Comparison of ENCODE assay signal across 8 cellular contexts in genomic region chr10:6581223-6581622, GRCh38. TPM values are rescaled to one million over a fixed set of nuclear protein-coding genes. Genes with fewer than 3 reads are reported as not detected.
DNase-seq lines count a peak whose midpoint lies in the region; ATAC-seq and TF ChIP-seq lines count a peak whose summit lies in the region.
"Not testable (repeated sequence)": the region's sequence is repeated elsewhere in the genome, so short reads cannot be mapped to it uniquely, and the experiment has no call there.
"Had no signal": no experiment of that assay in that cellular context is flagged by ENCODE, and none has a peak within 500 bp of the region (broad histone marks: within the 10 kb centered on the region; RNA-seq: fewer than 3 reads in every experiment).

No MANE protein-coding gene starts in this region.

- not testable (repeated sequence) for H4K8ac ChIP-seq in H9 (replicated peaks; ENCODE audit: insufficient read length, low read depth, low read length)

- intact Hi-C loops in activated CD8-positive, alpha-beta T cell treated with anti-CD3 and anti-CD28 coated beads for 36 hours (cut with micrococcal nuclease), result loop anchor here (2.0 to 10.0 kb wide), 5 partner anchors 20 to 526 kb away; no protein-coding TSS in a partner anchor
- intact Hi-C loops in breast epithelium (cut with DNase I; ENCODE audit: low total_unique reads); mucosa of descending colon (cut with DNase I, micrococcal nuclease): not testable (repeated sequence)

- not testable (repeated sequence) for H2BK5ac ChIP-seq in H9 (ENCODE audit: insufficient read length, low read length)

- H3K18ac ChIP-seq in H9 (ENCODE audit: insufficient read length, low read depth, low read length), result not testable (repeated sequence)

- not testable (repeated sequence) for H3K9me3 ChIP-seq in H9 (ENCODE audit: control insufficient read depth, low read depth, low read length); OCI-LY3 (ENCODE audit: insufficient read depth, low read length); breast epithelium; mucosa of descending colon; smooth muscle cell (replicated peaks; ENCODE audit: low read depth)

- H3K14ac ChIP-seq in H9 (ENCODE audit: insufficient read depth, low read length), result peak overlapping the region; percentile 44; the same call in 1 of the 2 replicates

- not testable (repeated sequence) for H2BK20ac ChIP-seq in H9 (ENCODE audit: low read depth, low read length, poor library complexity, severe bottlenecking)

- not testable (repeated sequence) for H2BK15ac ChIP-seq in H9 (ENCODE audit: low read depth, low read length)

- not testable (repeated sequence) for H2BK12ac ChIP-seq in H9 (ENCODE audit: insufficient read length, low read depth, low read length)

- H3K4ac ChIP-seq in H9 (ENCODE audit: low read depth, low read length), result not testable (repeated sequence)

- H3T11ph ChIP-seq in H9 (ENCODE audit: low read length), result not testable (repeated sequence)

- H3K9ac ChIP-seq in H9 (ENCODE audit: extremely low read depth, insufficient read length, low read length), result peak overlapping the region; percentile 43
- not testable (repeated sequence) for H3K9ac ChIP-seq in OCI-LY3 (ENCODE audit: low read length); smooth muscle cell (ENCODE audit: low read depth)

- H3K4me1 ChIP-seq in H9 (ENCODE audit: insufficient read depth, low read length); OCI-LY3 (ENCODE audit: low read length); breast epithelium; mucosa of descending colon (ENCODE audit: low read depth); smooth muscle cell (ENCODE audit: low read depth): not testable (repeated sequence)

- H2AK5ac ChIP-seq in H9 (ENCODE audit: insufficient read length, low read length), result not testable (repeated sequence)

- not testable (repeated sequence) for TF ChIP-seq POLR2A in breast epithelium (IDR thresholded peaks at IDR 0.05)

- H3K4me3 ChIP-seq in OCI-LY3 (ENCODE audit: low read length) (peak overlapping the region; percentile 88), breast epithelium (peak overlapping the region in 2 of 3 donors; percentile 69 to 75), mucosa of descending colon (peak overlapping the region; percentile 58), smooth muscle cell (peak overlapping the region; percentile 85)

- peak overlapping the region in 2 of 3 experiments; percentile 91 to 95; a peak in 5 of 7 replicates for H3K27ac Mint-ChIP-seq in H9
- H3K27ac Mint-ChIP-seq in activated CD8-positive, alpha-beta T cell treated with anti-CD3 and anti-CD28 coated beads for 36 hours, result peak overlapping the region; percentile 98
- H3K27ac Mint-ChIP-seq in glutamatergic neuron (ENCODE audit: unreplicated experiment), result not testable (repeated sequence)

- not testable (repeated sequence) for H3K27ac ChIP-seq in H9 (ENCODE audit: insufficient read length, low read depth, low read length); OCI-LY3 (ENCODE audit: low read length); breast epithelium; smooth muscle cell (ENCODE audit: low read depth)

- H3K23ac ChIP-seq in H9 (ENCODE audit: insufficient read length, low read depth, low read length), result not testable (repeated sequence)

- H3K4me1 Mint-ChIP-seq in H9 (peaks cover 39 to 40% of the 10 kb centered on the region in 2 experiments), glutamatergic neuron (ENCODE audit: low read depth, unreplicated experiment) (peaks cover 13% of the 10 kb centered on the region)
- peaks cover 36% of the 10 kb centered on the region for H3K4me1 Mint-ChIP-seq in activated CD8-positive, alpha-beta T cell treated with anti-CD3 and anti-CD28 coated beads for 36 hours (ENCODE audit: low read depth)

- H3K4me2 ChIP-seq in H9 (ENCODE audit: insufficient read depth, insufficient read length, low read length) (peak overlapping the region; percentile 98), OCI-LY3 (ENCODE audit: low read length) (peak overlapping the region; percentile 97), smooth muscle cell (peak overlapping the region; percentile 97)

- not testable (repeated sequence) for H2AFZ ChIP-seq in H9 (ENCODE audit: low read length); OCI-LY3 (ENCODE audit: low read depth, low read length)
- peak overlapping the region; percentile 88 for H2AFZ ChIP-seq in smooth muscle cell (ENCODE audit: low read depth)

- not testable (repeated sequence) for ATAC-seq in activated CD8-positive, alpha-beta T cell treated with anti-CD3 and anti-CD28 coated beads for 36 hours; mucosa of descending colon

- H4K91ac ChIP-seq in H9 (ENCODE audit: insufficient read length, low read depth, low read length), result not testable (repeated sequence)

- not testable (repeated sequence) for H3K36me3 ChIP-seq in OCI-LY3 (replicated peaks; ENCODE audit: low read depth, low read length); breast epithelium; mucosa of descending colon (ENCODE audit: low read depth); smooth muscle cell (ENCODE audit: low read depth)

- CTCF ChIA-PET in activated CD8-positive, alpha-beta T cell treated with anti-CD3 and anti-CD28 coated beads for 36 hours (lab: Charles Lee), result interaction anchor here (0.9 to 4.3 kb wide), 26 partner anchors 10 to 180 kb away, joined by 3 to 45 read pairs (median 6); no protein-coding TSS in a partner anchor

- not testable (repeated sequence) for H3K56ac ChIP-seq in H9 (ENCODE audit: insufficient read length, low read depth, low read length)

- H2BK120ac ChIP-seq in H9 (ENCODE audit: low read depth, low read length, poor library complexity, severe bottlenecking), result not testable (repeated sequence)

- not testable (repeated sequence) for H3F3A ChIP-seq in smooth muscle cell (ENCODE audit: low read depth)

- not testable (repeated sequence) for TF ChIP-seq CTCF in H9 (conservative IDR thresholded peaks at IDR 0.05); OCI-LY3 (IDR thresholded peaks at IDR 0.05; ENCODE audit: low read depth, low read length); activated CD8-positive, alpha-beta T cell treated with anti-CD3 and anti-CD28 coated beads for 36 hours (IDR thresholded peaks at IDR 0.05); breast epithelium (IDR thresholded peaks at IDR 0.05); glutamatergic neuron (IDR thresholded peaks at IDR 0.05; ENCODE audit: partially characterized antibody, unreplicated experiment); mucosa of descending colon (IDR thresholded peaks at IDR 0.05); smooth muscle cell (IDR thresholded peaks at IDR 0.05; ENCODE audit: borderline replicate concordance, insufficient read depth, poor library complexity, severe bottlenecking)

- not testable (repeated sequence) for DNase-seq in H9; activated CD8-positive, alpha-beta T cell treated with anti-CD3 and anti-CD28 coated beads for 36 hours; breast epithelium (ENCODE audit: low spot score in 2 of 2); glutamatergic neuron; mucosa of descending colon; smooth muscle cell (lab: John Stamatoyannopoulos, UW; ENCODE audit: unreplicated experiment)

- H3K27me3 Mint-ChIP-seq in H9 (ENCODE audit: low read depth), result peaks cover 17% of the 10 kb centered on the region
- not testable (repeated sequence) for H3K27me3 Mint-ChIP-seq in activated CD8-positive, alpha-beta T cell treated with anti-CD3 and anti-CD28 coated beads for 36 hours; glutamatergic neuron (ENCODE audit: unreplicated experiment)

- H3K27me3 ChIP-seq in H9 (ENCODE audit: insufficient read depth, low read length), result not testable (repeated sequence)
- H3K27me3 ChIP-seq in OCI-LY3 (ENCODE audit: low read depth, low read length) (peaks cover 24% of the 10 kb centered on the region), breast epithelium (peaks cover 0 to 10% of the 10 kb centered on the region in 2 donors), smooth muscle cell (ENCODE audit: low read depth) (peaks cover 34% of the 10 kb centered on the region)

- H3K4me3 Mint-ChIP-seq in H9 (peak overlapping the region; percentile 87 to 88), glutamatergic neuron (ENCODE audit: unreplicated experiment) (peak overlapping the region; percentile 89)
- peak overlapping the region; percentile 98 for H3K4me3 Mint-ChIP-seq in activated CD8-positive, alpha-beta T cell treated with anti-CD3 and anti-CD28 coated beads for 36 hours

- not testable (repeated sequence) for H4K20me1 ChIP-seq in H9 (ENCODE audit: control insufficient read depth, insufficient read depth, insufficient read length); OCI-LY3 (ENCODE audit: insufficient read depth, low read length); smooth muscle cell (ENCODE audit: low read depth)

- not testable (repeated sequence) for H3K9me3 Mint-ChIP-seq in H9; activated CD8-positive, alpha-beta T cell treated with anti-CD3 and anti-CD28 coated beads for 36 hours; glutamatergic neuron (ENCODE audit: unreplicated experiment)

- H4K5ac ChIP-seq in H9 (ENCODE audit: insufficient read length, low read depth, low read length), result not testable (repeated sequence)

- no CpG with 5 or more reads among the region's 7 CpGs for WGBS in H9 (ENCODE audit: extremely low coverage, insufficient read length, low lambda C conversion rate)
- WGBS in smooth muscle cell (ENCODE audit: low lambda C conversion rate), result 20% methylated on average over 7 of the region's 7 CpGs

- POLR2A ChIA-PET in activated CD8-positive, alpha-beta T cell treated with anti-CD3 and anti-CD28 coated beads for 36 hours (lab: Charles Lee), result interaction anchor here (0.8 to 6.4 kb wide), 21 partner anchors 12 to 770 kb away, joined by 3 to 85 read pairs (median 6); partner anchors contain the start of gene PFKFB3

- H3K79me2 ChIP-seq in H9 (ENCODE audit: insufficient read depth, low read length); OCI-LY3 (ENCODE audit: low read length); smooth muscle cell (ENCODE audit: low read depth): not testable (repeated sequence)

- H3K79me1 ChIP-seq in H9 (ENCODE audit: insufficient read depth, low read depth, low read length, poor library complexity, severe bottlenecking), result not testable (repeated sequence)

- peaks cover 8 to 34% (median 34%) of the 10 kb centered on the region in 3 experiments; a peak in 5 of 7 replicates for H3K36me3 Mint-ChIP-seq in H9 (ENCODE audit: insufficient read depth in 1 of 3, low read depth in 3 of 3)
- peaks cover 79% of the 10 kb centered on the region for H3K36me3 Mint-ChIP-seq in activated CD8-positive, alpha-beta T cell treated with anti-CD3 and anti-CD28 coated beads for 36 hours (ENCODE audit: low read depth)
- not testable (repeated sequence) for H3K36me3 Mint-ChIP-seq in glutamatergic neuron (ENCODE audit: unreplicated experiment)

- H3K23me2 ChIP-seq in H9 (ENCODE audit: insufficient read length, low read depth, low read length, poor library complexity, severe bottlenecking), result peaks cover 18% of the 10 kb centered on the region

RNA-seq across cellular contexts. Expression of gene PRKCQ, which starts 1.1 kb away (rescaled TPM):
- total RNA-seq in H9 (2021), result 11.8 and 12.1 TPM in 2 replicates
- total RNA-seq in activated CD8-positive, alpha-beta T cell treated with anti-CD3 and anti-CD28 coated beads for 36 hours, result 10 to 100 TPM; 46.3 to 47.1 TPM
- total RNA-seq in breast epithelium, result 1 to 10 TPM in 1 of 3 donors, under 1 TPM in 2; 0.64 to 1.8 (median 0.98) TPM
- total RNA-seq in glutamatergic neuron (ENCODE audit: unreplicated experiment), result 1.3 TPM
- total RNA-seq in mucosa of descending colon, result 1 to 10 TPM; 1.5 to 2.2 (median 1.6) TPM
- total RNA-seq in smooth muscle cell, result 0.09 and 0.27 TPM in 2 replicates
- 0.38 and 0.56 TPM in 2 replicates for polyA plus RNA-seq in smooth muscle cell
- total RNA-seq: PC-3 had no signal
